ENCODE assay signal across 25 cellular contexts in the genomic region with DNA sequence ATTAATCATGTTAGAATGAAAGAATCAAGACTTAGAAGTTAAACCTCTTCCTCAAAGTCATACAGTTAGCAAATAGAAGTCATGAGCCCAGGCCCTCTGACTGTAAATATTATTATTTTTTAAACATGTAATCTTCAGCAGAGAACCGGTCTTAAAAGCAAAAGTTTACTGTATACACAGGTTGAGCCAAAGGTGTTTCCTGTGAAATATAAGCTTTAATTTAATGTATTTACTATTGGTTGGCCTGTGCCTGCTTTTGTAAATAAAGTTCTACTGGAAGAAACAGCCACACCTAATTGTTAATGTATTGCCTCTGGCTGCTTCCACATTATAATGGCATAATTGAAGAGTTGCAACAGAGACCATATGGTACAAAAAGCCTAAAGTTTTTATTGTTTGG.
"Had no signal": no experiment of that assay in that cellular context is flagged by ENCODE, and none has a peak within 500 bp of the region (broad histone marks: within the 10 kb centered on the region; RNA-seq: fewer than 3 reads in every experiment).

No MANE protein-coding gene starts in this region.

- H3K36me3 Mint-ChIP-seq: activated CD4-positive, alpha-beta memory T cell treated with anti-CD3 and anti-CD28 coated beads for 36 hours had no signal

- H3K4me1 Mint-ChIP-seq: nephron progenitor cell had no signal

- H3K27ac Mint-ChIP-seq: activated CD4-positive, alpha-beta memory T cell treated with anti-CD3 and anti-CD28 coated beads for 36 hours; activated naive CD8-positive, alpha-beta T cell treated with anti-CD3 and anti-CD28 coated beads, Interleukin-2, amount 10 ng/mL, durations not matched to agents 7 days and 5 days; activated T-helper 17 cell treated with anti-CD3 and anti-CD28 coated beads, Interleukin-2, amount 50 U/mL, for 72 hours; endodermal cell; nephron progenitor cell had no signal

- H3K27me3 Mint-ChIP-seq: activated CD4-positive, alpha-beta memory T cell treated with anti-CD3 and anti-CD28 coated beads for 36 hours; activated naive CD8-positive, alpha-beta T cell treated with anti-CD3 and anti-CD28 coated beads, Interleukin-2, amount 10 ng/mL, durations not matched to agents 7 days and 5 days; activated T-helper 17 cell treated with anti-CD3 and anti-CD28 coated beads, Interleukin-2, amount 50 U/mL, for 72 hours had no signal

- H3K4me1 ChIP-seq: tibial artery had no signal

- H3K27ac ChIP-seq: dorsolateral prefrontal cortex, left lung, tibial artery had no signal

- DNase-seq: activated CD4-positive, alpha-beta memory T cell treated with anti-CD3 and anti-CD28 coated beads for 36 hours; activated CD4-positive, alpha-beta T cell treated with anti-CD3 and anti-CD28 coated beads for 4 hours; activated naive CD4-positive, alpha-beta T cell; activated naive CD8-positive, alpha-beta T cell treated with anti-CD3 and anti-CD28 coated beads, Interleukin-2, amount 10 ng/mL, durations not matched to agents 7 days and 5 days; amygdala; central memory CD4-positive, alpha-beta T cell; dorsolateral prefrontal cortex; endodermal cell; kidney; left lung; mammary epithelial cell; midbrain; nephron progenitor cell; occipital lobe; posterior cingulate gyrus; stimulated activated CD4-positive, alpha-beta T cell treated with anti-CD3 and anti-CD28 coated beads, Interleukin-12 subunit alpha, Interleukin-12 subunit beta, amount 100 ng/mL, for 4 hours; stimulated activated CD4-positive, alpha-beta T cell treated with anti-CD3 and anti-CD28 coated beads, Interleukin-1b, Interleukin-23, amount 100 ng/mL, for 48 hours; stimulated activated CD8-positive, alpha-beta memory T cell treated with anti-CD3 and anti-CD28 coated beads, Interleukin-4, amount 100 ng/mL, for 48 hours; stimulated activated naive CD4-positive, alpha-beta T cell treated with Interleukin-2 at 50 U/mL for 16 hours; T-helper 2 cell; tibial artery had no signal

- ATAC-seq: activated T-helper 17 cell treated with anti-CD3 and anti-CD28 coated beads, Interleukin-2, amount 50 U/mL, for 72 hours; left lung had no signal

- H3K9me3 Mint-ChIP-seq: activated CD4-positive, alpha-beta memory T cell treated with anti-CD3 and anti-CD28 coated beads for 36 hours; activated T-helper 17 cell treated with anti-CD3 and anti-CD28 coated beads, Interleukin-2, amount 50 U/mL, for 72 hours; endodermal cell; nephron progenitor cell had no signal

- H3K36me3 ChIP-seq: left lung, tibial artery had no signal

- H3K27me3 ChIP-seq: left lung, tibial artery had no signal

- H3K4me3 Mint-ChIP-seq: activated CD4-positive, alpha-beta memory T cell treated with anti-CD3 and anti-CD28 coated beads for 36 hours; activated naive CD8-positive, alpha-beta T cell treated with anti-CD3 and anti-CD28 coated beads, Interleukin-2, amount 10 ng/mL, durations not matched to agents 7 days and 5 days; activated T-helper 17 cell treated with anti-CD3 and anti-CD28 coated beads, Interleukin-2, amount 50 U/mL, for 72 hours; endodermal cell; nephron progenitor cell had no signal

- H3K4me3 ChIP-seq: dorsolateral prefrontal cortex, left lung, tibial artery had no signal

- H3K9me3 ChIP-seq: left lung, tibial artery had no signal

- FAIRE-seq: colon, frontal cortex, kidney, urothelium cell line had no signal
